Comparison of ENCODE assay signal across 23 cellular contexts in genomic region chr6:75154973-75155372, GRCh38. TPM values are rescaled to one million over a fixed set of nuclear protein-coding genes. Genes with fewer than 3 reads are reported as not detected.
"Had no signal": no experiment of that assay in that cellular context is flagged by ENCODE, and none has a peak within 500 bp of the region (broad histone marks: within the 10 kb centered on the region; RNA-seq: fewer than 3 reads in every experiment).

No MANE protein-coding gene starts in this region.

- H3K9me3 ChIP-seq: colonic mucosa, left ventricle myocardium inferior, lower lobe of right lung, psoas muscle, sigmoid colon, stomach, thoracic aorta, transverse colon had no signal

- H3K27me3 ChIP-seq: colonic mucosa, heart left ventricle, sigmoid colon, stomach, transverse colon had no signal

- H3K36me3 ChIP-seq: colonic mucosa, left ventricle myocardium inferior, lower lobe of right lung, thoracic aorta, transverse colon had no signal

- DNase-seq: cerebellar nuclear complex; colonic mucosa; dermis blood vessel endothelial cell; effector CD4-positive, alpha-beta T cell; endodermal cell; heart left ventricle; hippocampal formation; left ventricle myocardium inferior; lower lobe of right lung; mesenchymal stem cell; midbrain; occipital lobe; psoas muscle; retina; sigmoid colon; stimulated activated CD4-positive, alpha-beta T cell treated with anti-CD3 and anti-CD28 coated beads, Interleukin-12 subunit alpha, Interleukin-12 subunit beta, amount 100 ng/mL, for 4 hours; stimulated activated naive CD4-positive, alpha-beta T cell; stomach; substantia nigra; transverse colon had no signal

- ATAC-seq: heart left ventricle; lower lobe of right lung; natural killer cell treated with Interleukin-12 subunit alpha and Interleukin-12 subunit beta and Interleukin-15 and Interleukin-18, amount 100 ng/mL, for 72 hours; psoas muscle had no signal

- H3K4me3 ChIP-seq: colonic mucosa, heart left ventricle, left ventricle myocardium inferior, lower lobe of right lung, psoas muscle, sigmoid colon, skin epidermis, stomach, thoracic aorta, transverse colon had no signal

- H3K4me1 ChIP-seq: colonic mucosa, left ventricle myocardium inferior, lower lobe of right lung, psoas muscle, stomach, transverse colon had no signal

- H3K27ac ChIP-seq: colonic mucosa, heart left ventricle, left ventricle myocardium inferior, lower lobe of right lung, psoas muscle, sigmoid colon, stomach, thoracic aorta, transverse colon had no signal

RNA-seq across cellular contexts. Expression of gene COL12A1, which starts 50.9 kb away (rescaled TPM):
- total RNA-seq: natural killer cell treated with Interleukin-12 subunit alpha and Interleukin-12 subunit beta and Interleukin-15 and Interleukin-18, amount 100 ng/mL, for 72 hours had no signal
